ENCODE assay signal across 34 cellular contexts in the genomic region with DNA sequence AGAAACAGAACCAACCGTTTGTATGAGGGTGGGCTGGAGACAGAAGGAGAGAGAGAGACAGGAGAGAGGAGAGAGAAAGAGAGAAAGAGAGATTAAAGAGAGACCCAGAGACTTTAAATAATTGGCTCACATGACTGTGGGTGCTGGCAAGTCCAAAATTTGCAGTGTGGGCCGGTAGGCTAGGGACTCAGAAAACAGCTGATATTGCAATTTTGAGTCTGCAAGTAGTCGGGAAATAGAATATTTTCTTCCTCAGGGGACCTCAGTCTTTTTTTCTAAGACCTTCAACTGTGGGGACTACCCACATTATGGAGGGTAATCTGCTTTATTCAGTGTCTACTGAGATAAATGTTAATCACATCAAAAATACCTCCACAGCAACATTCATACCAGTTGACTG.
DNase-seq lines count a peak whose midpoint lies in the region; ATAC-seq, FAIRE-seq and TF ChIP-seq lines count a peak whose summit lies in the region.
"Had no signal": no experiment of that assay in that cellular context is flagged by ENCODE, and none has a peak within 500 bp of the region (broad histone marks: within the 10 kb centered on the region; RNA-seq: fewer than 3 reads in every experiment).

No MANE protein-coding gene starts in this region.

- H2BK20ac ChIP-seq in IMR-90 (ENCODE audit: low read depth, low read length): no peak overlapping the region

- H2BK5ac ChIP-seq in IMR-90 (ENCODE audit: low read depth, low read length, poor library complexity, severe bottlenecking): no peak overlapping the region

- TF ChIP-seq CTCF in HepG2 (CRISPR knock-in tag; IDR thresholded peaks at IDR 0.05) (no peak), right lobe of liver (IDR thresholded peaks at IDR 0.05) (no peak), A549 (IDR thresholded peaks at IDR 0.05) (no peak), IMR-90 (conservative IDR thresholded peaks at IDR 0.05; ENCODE audit: low read depth, low read length) (no peak), K562 (IDR thresholded peaks at IDR 0.05 in 2 of 3, conservative IDR thresholded peaks at IDR 0.05 in 1 of 3; ENCODE audit: insufficient read depth in 2 of 3, low read depth in 1 of 3, low read length in 3 of 3) (no peak)

- in situ Hi-C loops in HepG2 (cut with HindIII; ENCODE audit: extremely low pct_ligation_motif_present, low pct_unique_long_range_greater_than_20kb) (no loop called here), IMR-90 (cut with MboI; ENCODE audit: low sequenced_read_pairs) (no loop called here), K562 (cut with MboI) (no loop called here)

- H2AK9ac ChIP-seq in IMR-90 (replicated peaks; ENCODE audit: low read depth, low read length, poor library complexity): no peak overlapping the region

- no peak overlapping the region for H4K8ac ChIP-seq in IMR-90 (ENCODE audit: low read depth in 2 of 2, low read length in 2 of 2)

- no TSS peak for BruUV-seq in HepG2 (replicated peaks; lab: Mats Ljungman, UMichigan)
- no TSS peak for BruUV-seq in IMR-90 (replicated peaks; lab: Mats Ljungman, UMichigan)
- no TSS peak for BruUV-seq in K562 (replicated peaks; lab: Mats Ljungman, UMichigan)

- dilution Hi-C loops in IMR-90 (cut with HindIII; ENCODE audit: low sequenced_read_pairs, unreplicated experiment): no loop called here

- H3K36me3 ChIP-seq in HepG2 (replicated peaks in 1 of 2; ENCODE audit: control insufficient read depth in 1 of 2, insufficient read depth in 2 of 2, low read length in 2 of 2): no peaks in the 10 kb centered on the region
- H3K36me3 ChIP-seq in right lobe of liver: no peaks in the 10 kb centered on the region
- no peaks in the 10 kb centered on the region for H3K36me3 ChIP-seq in IMR-90 (ENCODE audit: control insufficient read depth, insufficient read depth, low read length)
- H3K36me3 ChIP-seq in K562 (ENCODE audit: control insufficient read depth, insufficient read depth, low read length): no peaks in the 10 kb centered on the region
- no peaks in the 10 kb centered on the region for H3K36me3 ChIP-seq in small intestine (ENCODE audit: control insufficient read depth in 2 of 2, insufficient read depth in 2 of 2, low read length in 2 of 2)
- H3K36me3 ChIP-seq: BE2C; BLaER1; BLaER1 treated with 17β-estradiol and CSF1 and Interleukin-3, amounts not matched to agents 10 nM and 100 nM had no signal

- intact Hi-C loops in HepG2 (cut with micrococcal nuclease; ENCODE audit: unreplicated experiment): no loop called here
- intact Hi-C loops in right lobe of liver (cut with DNase I): no loop called here
- intact Hi-C loops in IMR-90 (cut with micrococcal nuclease): no loop called here
- intact Hi-C loops in K562 (cut with micrococcal nuclease): no loop called here

- H3K14ac ChIP-seq in IMR-90 (replicated peaks; ENCODE audit: low read depth, low read length): no peak overlapping the region

- no peak overlapping the region for H2AK5ac ChIP-seq in IMR-90 (ENCODE audit: low read depth, low read length)

- H3K79me2 ChIP-seq in HepG2 (ENCODE audit: insufficient read depth, low read length) (no peaks in the 10 kb centered on the region), K562 (ENCODE audit: control insufficient read depth, insufficient read depth, low read length) (no peaks in the 10 kb centered on the region)

- TF ChIP-seq RAD21 in HepG2 (CRISPR knock-in tag; IDR thresholded peaks at IDR 0.05) (no peak), A549 (conservative IDR thresholded peaks at IDR 0.05 in 1 of 2, IDR thresholded peaks at IDR 0.05 in 1 of 2) (no peak), IMR-90 (IDR thresholded peaks at IDR 0.05; ENCODE audit: low read length) (no peak), K562 (CRISPR knock-in tag; conservative IDR thresholded peaks at IDR 0.05 in 1 of 2, IDR thresholded peaks at IDR 0.05 in 1 of 2) (no peak)

- POLR2A ChIA-PET in HepG2 (lab: Yijun Ruan, JAX): no interaction called here
- POLR2A ChIA-PET in A549 (lab: Yijun Ruan, JAX): no interaction called here
- POLR2A ChIA-PET in IMR-90 (lab: Charles Lee; ENCODE audit: unreplicated experiment): no interaction called here
- POLR2A ChIA-PET in K562 (lab: Yijun Ruan, JAX): no interaction called here

- no peaks in the 10 kb centered on the region for H3K27me3 ChIP-seq in HepG2 (ENCODE audit: control insufficient read depth in 1 of 2, insufficient read depth in 2 of 2, low read length in 2 of 2)
- H3K27me3 ChIP-seq in right lobe of liver: no peaks in the 10 kb centered on the region
- H3K27me3 ChIP-seq in IMR-90 (ENCODE audit: control insufficient read depth, insufficient read depth, low read length): no peaks in the 10 kb centered on the region
- no peaks in the 10 kb centered on the region; a peak in 1 of 5 replicates for H3K27me3 ChIP-seq in K562 (ENCODE audit: control insufficient read depth in 2 of 2, insufficient read depth in 2 of 2, low read length in 2 of 2)
- H3K27me3 ChIP-seq in small intestine (ENCODE audit: control insufficient read depth in 2 of 2, insufficient read depth in 2 of 2, low read length in 2 of 2): no peaks in the 10 kb centered on the region
- H3K27me3 ChIP-seq: BE2C; BLaER1; BLaER1 treated with 17β-estradiol and CSF1 and Interleukin-3, amounts not matched to agents 10 nM and 100 nM had no signal

- H3K9me3 ChIP-seq in HepG2 (ENCODE audit: low read length) (peaks cover 17% of the 10 kb centered on the region), right lobe of liver (peaks cover 0 to 4% (median 0%) of the 10 kb centered on the region in 4 donors), A549 (no peaks in the 10 kb centered on the region), IMR-90 (ENCODE audit: control insufficient read depth, insufficient read depth, low read length) (peaks cover 4% of the 10 kb centered on the region), K562 (replicated peaks; ENCODE audit: control insufficient read depth, insufficient read depth, low read depth, low read length) (no peaks in the 10 kb centered on the region), small intestine (ENCODE audit: control insufficient read depth, low read depth) (no peaks in the 10 kb centered on the region)
- H3K9me3 ChIP-seq: BE2C, Caco-2 had no signal

- H3K56ac ChIP-seq in IMR-90 (ENCODE audit: extremely low read depth, insufficient read depth, low read length): no peak overlapping the region

- H3K27ac ChIP-seq in HepG2 (ENCODE audit: extremely low read length, insufficient read depth, low read length) (no peak overlapping the region), right lobe of liver (no peak overlapping the region), A549 (no peak overlapping the region), IMR-90 (ENCODE audit: insufficient read depth, low read length) (no peak overlapping the region), K562 (ENCODE audit: extremely low read depth, low read depth, low read length) (no peak overlapping the region), small intestine (ENCODE audit: low read depth in 1 of 2, low read length in 1 of 2) (no peak overlapping the region)
- H3K27ac ChIP-seq: 22Rv1; BLaER1; BLaER1 treated with 17β-estradiol and CSF1 and Interleukin-3, amounts not matched to agents 10 nM and 100 nM; C4-2B had no signal

- no peak for FAIRE-seq in HepG2 (lab: Jason Lieb, UNC)
- no peak for FAIRE-seq in A549 (lab: Jason Lieb, UNC)
- FAIRE-seq in K562 (lab: Jason Lieb, UNC): no peak
- FAIRE-seq in small intestine (lab: Jason Lieb, UNC): no peak
- FAIRE-seq: A204.1, D721Med had no signal

- no peak overlapping the region for H4K91ac ChIP-seq in IMR-90 (ENCODE audit: insufficient read depth, low read depth, low read length)

- H4K20me1 ChIP-seq in HepG2 (ENCODE audit: insufficient read depth, low read length) (no peaks in the 10 kb centered on the region), IMR-90 (ENCODE audit: insufficient read depth, low read length) (no peaks in the 10 kb centered on the region), K562 (replicated peaks; ENCODE audit: control insufficient read depth, insufficient read depth, low read length) (no peaks in the 10 kb centered on the region)
- H4K20me1 ChIP-seq: BLaER1; BLaER1 treated with 17β-estradiol and CSF1 and Interleukin-3, amounts not matched to agents 10 nM and 100 nM had no signal

- H3K9ac ChIP-seq in HepG2 (ENCODE audit: insufficient read depth, low read depth, low read length) (no peak overlapping the region), IMR-90 (ENCODE audit: low read depth, low read length) (no peak overlapping the region), K562 (ENCODE audit: insufficient read depth in 1 of 2, low read depth in 2 of 2, low read length in 2 of 2) (no peak overlapping the region)
- H3K9ac ChIP-seq: BLaER1; BLaER1 treated with 17β-estradiol and CSF1 and Interleukin-3, amounts not matched to agents 10 nM and 100 nM had no signal

- WGBS in HepG2 (ENCODE audit: low lambda C conversion rate): 4% methylated on average over 3 of the region's 3 CpGs
- WGBS in right lobe of liver (ENCODE audit: insufficient coverage, low coverage, low lambda C conversion rate, missing lambda C conversion rate): 30% methylated on average over 3 of the region's 3 CpGs
- 3% methylated on average over 3 of the region's 3 CpGs for WGBS in A549 (ENCODE audit: missing lambda C conversion rate)
- no CpG with 5 or more reads among the region's 3 CpGs for WGBS in IMR-90 (ENCODE audit: extremely low coverage in 2 of 2, insufficient read length in 1 of 2), 2 experiments
- 3% methylated on average over 3 of the region's 3 CpGs for WGBS in K562 (ENCODE audit: insufficient coverage, low coverage, missing lambda C conversion rate)
- 59 to 72% (median 71%) methylated on average over 3 of the region's 3 CpGs for WGBS in small intestine, 3 donors

- no peak overlapping the region for H3K18ac ChIP-seq in IMR-90 (ENCODE audit: low read depth, low read length)

- H2BK15ac ChIP-seq in IMR-90 (ENCODE audit: low read depth, low read length): no peak overlapping the region

- ATAC-seq in HepG2 (no peak), right lobe of liver (no peak), A549 (no peak), IMR-90 (ENCODE audit: low read depth) (no peak), K562 (no peak), GM21390 (IDR thresholded peaks at IDR 0.05; ENCODE audit: unreplicated experiment) (no peak)
- ATAC-seq: CD8-positive, alpha-beta T cell had no signal

- H2AFZ ChIP-seq in HepG2 (ENCODE audit: low read length): no peak overlapping the region
- H2AFZ ChIP-seq in IMR-90 (replicated peaks; ENCODE audit: low read length, poor library complexity): no peak overlapping the region
- no peak overlapping the region for H2AFZ ChIP-seq in K562 (ENCODE audit: low read depth, low read length)

- H3K79me1 ChIP-seq in IMR-90 (ENCODE audit: low read depth in 1 of 2, low read length in 2 of 2): no peaks in the 10 kb centered on the region

- H3K4me2 ChIP-seq in HepG2 (ENCODE audit: low read depth, low read length) (no peak overlapping the region), A549 (no peak overlapping the region), IMR-90 (ENCODE audit: low read depth, low read length) (no peak overlapping the region), K562 (ENCODE audit: insufficient read depth, low read length) (no peak overlapping the region)
- H3K4me2 ChIP-seq: BLaER1; BLaER1 treated with 17β-estradiol and CSF1 and Interleukin-3, amounts not matched to agents 10 nM and 100 nM had no signal

- H2BK120ac ChIP-seq in IMR-90 (ENCODE audit: low read depth, low read length): no peak overlapping the region

- CTCF ChIA-PET in HepG2 (lab: Yijun Ruan, JAX; ENCODE audit: low intra/inter-chr PET ratio, low total read pairs) (no interaction called here), A549 (lab: Yijun Ruan, JAX) (no interaction called here), IMR-90 (lab: Yijun Ruan, JAX) (no interaction called here), K562 (lab: Yijun Ruan, JAX; ENCODE audit: low intra/inter-chr PET ratio) (no interaction called here)

- no peak overlapping the region for H4K5ac ChIP-seq in IMR-90 (ENCODE audit: low read depth, low read length)

- no peak for DNase-seq in HepG2 (ENCODE audit: low spot score)
- no peak for DNase-seq in right lobe of liver
- DNase-seq in A549 (ENCODE audit: low read depth in 1 of 2, low spot score in 1 of 2): no peak
- no peak for DNase-seq in IMR-90
- DNase-seq in K562 (ENCODE audit: extremely low read depth in 1 of 4, low spot score in 3 of 4): no peak
- DNase-seq in small intestine: no peak
- no peak for DNase-seq in HUDEP-2 (lab: John Stamatoyannopoulos, UW; ENCODE audit: unreplicated experiment in 76 of 76)
- DNase-seq: 8988T; ACHN; AML-193; BE2C; C1 segment of cervical spinal cord; Caco-2; Calu3; CD4-positive, alpha-beta memory T cell; CD4-positive, alpha-beta T cell; CD4-positive, CD25-positive, alpha-beta regulatory T cell; CD8-positive, alpha-beta memory T cell; CD8-positive, alpha-beta T cell; COR-L47; DMS 273 treated with DMSO at 0.1 percent for 48 hours; DMS153; DMS53; DMS79; DMS79 treated with DMSO at 0.1 percent for 48 hours; DND-41; EL had no signal

- TF ChIP-seq POLR2A in HepG2 (IDR thresholded peaks at IDR 0.05; ENCODE audit: insufficient read depth in 1 of 2, low read depth in 2 of 2, low read length in 2 of 2): no peak
- no peak for TF ChIP-seq POLR2A in right lobe of liver (IDR thresholded peaks at IDR 0.05)
- no peak for TF ChIP-seq POLR2A in A549 (IDR thresholded peaks at IDR 0.05; ENCODE audit: low read length)
- TF ChIP-seq POLR2A in IMR-90 (IDR thresholded peaks at IDR 0.05; ENCODE audit: low read depth, low read length): no peak
- TF ChIP-seq POLR2A in K562 (conservative IDR thresholded peaks at IDR 0.05): no peak

- H3K23ac ChIP-seq in IMR-90 (ENCODE audit: low read depth, low read length): no peak overlapping the region

- no peaks in the 10 kb centered on the region for H3K4me1 ChIP-seq in HepG2 (ENCODE audit: insufficient read depth, low read length)
- no peaks in the 10 kb centered on the region for H3K4me1 ChIP-seq in right lobe of liver
- no peaks in the 10 kb centered on the region for H3K4me1 ChIP-seq in A549
- no peaks in the 10 kb centered on the region for H3K4me1 ChIP-seq in IMR-90 (ENCODE audit: control insufficient read depth, insufficient read depth, low read length)
- no peaks in the 10 kb centered on the region for H3K4me1 ChIP-seq in K562 (replicated peaks in 1 of 2; ENCODE audit: control insufficient read depth in 2 of 2, insufficient read depth in 2 of 2, low read length in 2 of 2)
- no peaks in the 10 kb centered on the region for H3K4me1 ChIP-seq in small intestine (ENCODE audit: control insufficient read depth in 2 of 2, insufficient read depth in 1 of 2, low read depth in 1 of 2, low read length in 1 of 2)
- H3K4me1 ChIP-seq: BE2C; BLaER1; BLaER1 treated with 17β-estradiol and CSF1 and Interleukin-3, amounts not matched to agents 10 nM and 100 nM; Caco-2 had no signal

- H3K4me3 ChIP-seq in HepG2 (replicated peaks in 1 of 3; ENCODE audit: insufficient read depth in 1 of 3, low read depth in 2 of 3, low read length in 3 of 3) (no peak overlapping the region), right lobe of liver (no peak overlapping the region), A549 (no peak overlapping the region), IMR-90 (ENCODE audit: insufficient read depth, low read depth, low read length) (no peak overlapping the region), K562 (no peak overlapping the region), small intestine (ENCODE audit: low read depth in 1 of 2, low read length in 2 of 2) (no peak overlapping the region)
- H3K4me3 ChIP-seq: BLaER1; BLaER1 treated with 17β-estradiol and CSF1 and Interleukin-3, amounts not matched to agents 10 nM and 100 nM had no signal

- no peak overlapping the region for H3K4ac ChIP-seq in IMR-90 (ENCODE audit: low read depth, low read length)

- TF ChIP-seq EP300 in HepG2 (IDR thresholded peaks at IDR 0.05; ENCODE audit: low read depth in 2 of 2, low read length in 2 of 2) (no peak), HepG2 (CRISPR knock-in tag; IDR thresholded peaks at IDR 0.05; ENCODE audit: borderline replicate concordance) (no peak), A549 (IDR thresholded peaks at IDR 0.05) (no peak), K562 (IDR thresholded peaks at IDR 0.05; ENCODE audit: low read length) (no peak)

- H3K9me1 ChIP-seq in IMR-90 (ENCODE audit: insufficient read depth, low read length): no peaks in the 10 kb centered on the region
- H3K9me1 ChIP-seq in K562 (ENCODE audit: control insufficient read depth, insufficient read depth, low read length): no peaks in the 10 kb centered on the region
